In the genomic region with DNA sequence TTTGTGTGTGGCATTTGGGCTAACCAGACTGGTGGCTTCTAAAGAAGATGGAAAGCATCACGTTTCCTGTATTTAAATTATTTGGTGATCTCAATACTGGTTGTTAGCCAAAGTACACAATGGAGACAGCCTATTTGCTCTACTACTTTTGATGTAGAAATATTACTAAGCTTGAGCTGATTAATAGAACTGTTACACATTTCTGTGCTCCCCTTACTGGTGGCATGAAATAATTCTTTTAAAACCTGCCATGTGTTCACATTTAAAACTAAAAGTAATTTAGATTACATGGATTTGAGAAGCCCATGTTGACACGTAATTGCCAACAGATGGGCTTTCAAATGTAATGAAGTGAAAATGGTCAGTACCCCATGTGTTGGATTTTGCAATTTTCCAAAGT, we compare ENCODE assay signal across 23 cellular contexts. TPM values are rescaled to one million over a fixed set of nuclear protein-coding genes. Genes with fewer than 3 reads are reported as not detected.
DNase-seq lines count a peak whose midpoint lies in the region; ATAC-seq, FAIRE-seq and TF ChIP-seq lines count a peak whose summit lies in the region.
"Had no signal": no experiment of that assay in that cellular context is flagged by ENCODE, and none has a peak within 500 bp of the region (broad histone marks: within the 10 kb centered on the region; RNA-seq: fewer than 3 reads in every experiment).

No MANE protein-coding gene starts in this region.

- H3K4me1 Mint-ChIP-seq in HFFc6 (ENCODE audit: low read depth), result peaks cover 26% of the 10 kb centered on the region

- TF ChIP-seq CTCF in HFFc6 (IDR thresholded peaks at IDR 0.05) (no peak), bronchial epithelial cell (IDR thresholded peaks at IDR 0.05; ENCODE audit: insufficient read depth, low read length, severe bottlenecking) (no peak)

- no peak for FAIRE-seq in bronchial epithelial cell (lab: Jason Lieb, UNC)
- FAIRE-seq: HTR-8/SVneo had no signal

- no peak overlapping the region for H3K4me3 Mint-ChIP-seq in HFFc6
- H3K4me3 Mint-ChIP-seq: activated naive CD8-positive, alpha-beta T cell treated with anti-CD3 and anti-CD28 coated beads, Interleukin-2, amount 10 ng/mL, durations not matched to agents 7 days and 5 days; CD8-positive, alpha-beta memory T cell; naive B cell; stimulated activated effector memory CD8-positive, alpha-beta T cell treated with anti-CD3 and anti-CD28 coated beads, Interleukin-12 subunit alpha, Interleukin-12 subunit beta, amount 100 ng/mL, for 72 hours had no signal

- no peaks in the 10 kb centered on the region; the same call in 1 of the 2 replicates for H3K9me3 Mint-ChIP-seq in HFFc6
- H3K9me3 Mint-ChIP-seq: activated naive CD8-positive, alpha-beta T cell treated with anti-CD3 and anti-CD28 coated beads, Interleukin-2, amount 10 ng/mL, durations not matched to agents 7 days and 5 days; CD8-positive, alpha-beta memory T cell; naive B cell; stimulated activated effector memory CD8-positive, alpha-beta T cell treated with anti-CD3 and anti-CD28 coated beads, Interleukin-12 subunit alpha, Interleukin-12 subunit beta, amount 100 ng/mL, for 72 hours had no signal

- no peak overlapping the region for H3K4me3 ChIP-seq in bronchial epithelial cell (ENCODE audit: low read depth, low read length)
- H3K4me3 ChIP-seq: spleen, tibial artery had no signal

- H3K27me3 Mint-ChIP-seq in HFFc6 (ENCODE audit: insufficient read depth), result 0 out of 2 replicates have a peak, but pooled peaks cover 2% of the 10 kb centered on the region
- H3K27me3 Mint-ChIP-seq: activated naive CD8-positive, alpha-beta T cell treated with anti-CD3 and anti-CD28 coated beads, Interleukin-2, amount 10 ng/mL, durations not matched to agents 7 days and 5 days; naive B cell had no signal

- ATAC-seq in GM21825 (IDR thresholded peaks at IDR 0.05; ENCODE audit: unreplicated experiment), result no peak
- ATAC-seq in GM19035 (IDR thresholded peaks at IDR 0.05; ENCODE audit: unreplicated experiment), result no peak
- no peak for ATAC-seq in HG03469 (IDR thresholded peaks at IDR 0.05; ENCODE audit: unreplicated experiment)
- ATAC-seq: Panc1; stimulated activated effector memory CD8-positive, alpha-beta T cell treated with anti-CD3 and anti-CD28 coated beads, Interleukin-12 subunit alpha, Interleukin-12 subunit beta, amount 100 ng/mL, for 72 hours had no signal

- no peak overlapping the region for H3K27ac Mint-ChIP-seq in HFFc6
- H3K27ac Mint-ChIP-seq: activated naive CD8-positive, alpha-beta T cell treated with anti-CD3 and anti-CD28 coated beads, Interleukin-2, amount 10 ng/mL, durations not matched to agents 7 days and 5 days; CD8-positive, alpha-beta memory T cell; stimulated activated effector memory CD8-positive, alpha-beta T cell treated with anti-CD3 and anti-CD28 coated beads, Interleukin-12 subunit alpha, Interleukin-12 subunit beta, amount 100 ng/mL, for 72 hours had no signal

- DNase-seq in DMS53 (lab: John Stamatoyannopoulos, UW), result peak; percentile 10
- DNase-seq in DMS53 treated with DMSO at 0.1 percent for 48 hours (lab: John Stamatoyannopoulos, UW; ENCODE audit: unreplicated experiment), result no peak
- peak; percentile 15 for DNase-seq in HFFc6
- DNase-seq in bronchial epithelial cell (ENCODE audit: low read depth), result peak; percentile 53
- peak; percentile 45 to 56 for DNase-seq in lung microvascular endothelial cell (ENCODE audit: low read depth in 2 of 2)
- DNase-seq: activated CD4-positive, alpha-beta T cell treated with anti-CD3 and anti-CD28 coated beads, Interleukin-2, amount 50 U/mL, for 48 hours; activated naive CD8-positive, alpha-beta T cell treated with anti-CD3 and anti-CD28 coated beads, Interleukin-2, amount 10 ng/mL, durations not matched to agents 7 days and 5 days; caudate nucleus; CD8-positive, alpha-beta memory T cell; effector memory CD4-positive, alpha-beta T cell; GDM1; H7; naive B cell; NCI-H187 treated with DMSO at 0.1 percent for 48 hours; spleen; tibial artery had no signal

- H3K27me3 ChIP-seq in bronchial epithelial cell (ENCODE audit: control insufficient read depth, insufficient read depth, low read length), result peaks cover 2% of the 10 kb centered on the region
- H3K27me3 ChIP-seq: spleen, tibial artery had no signal

- peaks cover 30% of the 10 kb centered on the region for H3K36me3 Mint-ChIP-seq in HFFc6 (ENCODE audit: low read depth)
- H3K36me3 Mint-ChIP-seq: stimulated activated effector memory CD8-positive, alpha-beta T cell treated with anti-CD3 and anti-CD28 coated beads, Interleukin-12 subunit alpha, Interleukin-12 subunit beta, amount 100 ng/mL, for 72 hours had no signal

- peaks cover 1% of the 10 kb centered on the region for H3K36me3 ChIP-seq in bronchial epithelial cell (ENCODE audit: control insufficient read depth, insufficient read depth, low read length)

RNA-seq across cellular contexts. Expression of a gene that starts 10.6 kb away (rescaled TPM):
- 1 to 10 TPM in 1 of 6 experiments, under 1 TPM in 4, not detected in 1; 0.51 to 1.3 (median 0.77) TPM for total RNA-seq in HFFc6 (2021; fragmentation: NEBNext Ultra II Directional; extraction: Animal tissue kit (Norgen Biotek cat#: 25700))
- 2.4 TPM in 1 of 2 replicates, not detected in the other for total RNA-seq in bronchial epithelial cell
- 1.8 and 2.4 TPM in 2 replicates for total RNA-seq in lung microvascular endothelial cell
- total RNA-seq: A172; activated naive CD8-positive, alpha-beta T cell treated with anti-CD3 and anti-CD28 coated beads, Interleukin-2, amount 10 ng/mL, durations not matched to agents 7 days and 5 days; CD8-positive, alpha-beta memory T cell; H7 had no signal

RNA-seq across cellular contexts. Expression of a gene that starts 59.0 kb away (rescaled TPM):
- total RNA-seq in HFFc6 (2021; fragmentation: NEBNext Ultra II Directional; extraction: Animal tissue kit (Norgen Biotek cat#: 25700)), result 10 to 100 TPM; 61.6 to 75.4 (median 68.8) TPM
- total RNA-seq in bronchial epithelial cell (57.1 and 63.6 TPM in 2 replicates), lung microvascular endothelial cell (55.4 and 77.6 TPM in 2 replicates)
